In the genomic region with DNA sequence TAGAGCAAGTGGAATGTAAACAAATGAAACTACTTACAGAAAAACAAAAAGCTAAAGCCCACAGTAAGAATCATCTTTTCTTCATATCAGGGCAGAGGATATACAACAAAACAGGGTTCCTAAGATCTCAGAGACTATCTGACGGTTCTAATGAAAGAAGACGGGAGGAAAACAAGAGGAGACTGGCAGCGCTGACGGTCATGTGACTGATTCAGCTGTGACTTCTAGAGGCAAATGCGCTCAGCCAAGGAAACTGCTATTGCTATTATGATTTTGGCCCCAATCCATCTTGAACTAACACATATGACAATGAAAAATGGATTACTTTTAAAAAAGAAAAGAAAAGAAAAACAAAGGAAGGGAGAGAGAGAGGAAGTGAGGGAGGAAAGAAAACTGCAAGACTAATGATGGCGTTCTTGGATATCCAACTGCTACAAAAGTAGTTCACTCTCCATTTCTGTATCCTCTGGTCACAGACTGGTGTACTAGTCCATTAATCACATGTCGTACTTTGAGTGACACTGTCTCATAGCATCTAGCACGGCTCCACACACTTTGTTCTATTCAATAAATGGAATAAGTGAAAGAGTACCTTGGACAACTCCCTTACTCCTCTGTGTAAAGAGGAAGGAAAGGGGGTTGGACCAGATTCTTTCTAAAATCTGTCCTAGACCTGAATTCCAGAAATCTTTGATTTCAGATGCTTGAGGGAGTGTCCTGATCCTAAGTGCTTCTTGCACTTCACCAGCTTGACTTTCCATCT, we compare ENCODE assay signal across 2 cellular contexts.
TF ChIP-seq lines count a peak whose summit lies in the region.

No MANE protein-coding gene starts in this region.

TF ChIP-seq in A549, 52 proteins besides CTCF, POLR2A, EP300 and RAD21:
- TF ChIP-seq, protein P1, sequence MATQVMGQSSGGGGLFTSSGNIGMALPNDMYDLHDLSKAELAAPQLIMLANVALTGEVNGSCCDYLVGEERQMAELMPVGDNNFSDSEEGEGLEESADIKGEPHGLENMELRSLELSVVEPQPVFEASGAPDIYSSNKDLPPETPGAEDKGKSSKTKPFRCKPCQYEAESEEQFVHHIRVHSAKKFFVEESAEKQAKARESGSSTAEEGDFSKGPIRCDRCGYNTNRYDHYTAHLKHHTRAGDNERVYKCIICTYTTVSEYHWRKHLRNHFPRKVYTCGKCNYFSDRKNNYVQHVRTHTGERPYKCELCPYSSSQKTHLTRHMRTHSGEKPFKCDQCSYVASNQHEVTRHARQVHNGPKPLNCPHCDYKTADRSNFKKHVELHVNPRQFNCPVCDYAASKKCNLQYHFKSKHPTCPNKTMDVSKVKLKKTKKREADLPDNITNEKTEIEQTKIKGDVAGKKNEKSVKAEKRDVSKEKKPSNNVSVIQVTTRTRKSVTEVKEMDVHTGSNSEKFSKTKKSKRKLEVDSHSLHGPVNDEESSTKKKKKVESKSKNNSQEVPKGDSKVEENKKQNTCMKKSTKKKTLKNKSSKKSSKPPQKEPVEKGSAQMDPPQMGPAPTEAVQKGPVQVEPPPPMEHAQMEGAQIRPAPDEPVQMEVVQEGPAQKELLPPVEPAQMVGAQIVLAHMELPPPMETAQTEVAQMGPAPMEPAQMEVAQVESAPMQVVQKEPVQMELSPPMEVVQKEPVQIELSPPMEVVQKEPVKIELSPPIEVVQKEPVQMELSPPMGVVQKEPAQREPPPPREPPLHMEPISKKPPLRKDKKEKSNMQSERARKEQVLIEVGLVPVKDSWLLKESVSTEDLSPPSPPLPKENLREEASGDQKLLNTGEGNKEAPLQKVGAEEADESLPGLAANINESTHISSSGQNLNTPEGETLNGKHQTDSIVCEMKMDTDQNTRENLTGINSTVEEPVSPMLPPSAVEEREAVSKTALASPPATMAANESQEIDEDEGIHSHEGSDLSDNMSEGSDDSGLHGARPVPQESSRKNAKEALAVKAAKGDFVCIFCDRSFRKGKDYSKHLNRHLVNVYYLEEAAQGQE (IDR thresholded peaks at IDR 0.05) = peak; percentile 58; the same call in 1 of the 2 replicates
- no peak for TF ChIP-seq SMC3 (IDR thresholded peaks at IDR 0.05)

TF ChIP-seq in WTC11, 78 proteins besides CTCF, POLR2A, EP300 and RAD21 (continued from another document):
- TF ChIP-seq, protein P2, sequence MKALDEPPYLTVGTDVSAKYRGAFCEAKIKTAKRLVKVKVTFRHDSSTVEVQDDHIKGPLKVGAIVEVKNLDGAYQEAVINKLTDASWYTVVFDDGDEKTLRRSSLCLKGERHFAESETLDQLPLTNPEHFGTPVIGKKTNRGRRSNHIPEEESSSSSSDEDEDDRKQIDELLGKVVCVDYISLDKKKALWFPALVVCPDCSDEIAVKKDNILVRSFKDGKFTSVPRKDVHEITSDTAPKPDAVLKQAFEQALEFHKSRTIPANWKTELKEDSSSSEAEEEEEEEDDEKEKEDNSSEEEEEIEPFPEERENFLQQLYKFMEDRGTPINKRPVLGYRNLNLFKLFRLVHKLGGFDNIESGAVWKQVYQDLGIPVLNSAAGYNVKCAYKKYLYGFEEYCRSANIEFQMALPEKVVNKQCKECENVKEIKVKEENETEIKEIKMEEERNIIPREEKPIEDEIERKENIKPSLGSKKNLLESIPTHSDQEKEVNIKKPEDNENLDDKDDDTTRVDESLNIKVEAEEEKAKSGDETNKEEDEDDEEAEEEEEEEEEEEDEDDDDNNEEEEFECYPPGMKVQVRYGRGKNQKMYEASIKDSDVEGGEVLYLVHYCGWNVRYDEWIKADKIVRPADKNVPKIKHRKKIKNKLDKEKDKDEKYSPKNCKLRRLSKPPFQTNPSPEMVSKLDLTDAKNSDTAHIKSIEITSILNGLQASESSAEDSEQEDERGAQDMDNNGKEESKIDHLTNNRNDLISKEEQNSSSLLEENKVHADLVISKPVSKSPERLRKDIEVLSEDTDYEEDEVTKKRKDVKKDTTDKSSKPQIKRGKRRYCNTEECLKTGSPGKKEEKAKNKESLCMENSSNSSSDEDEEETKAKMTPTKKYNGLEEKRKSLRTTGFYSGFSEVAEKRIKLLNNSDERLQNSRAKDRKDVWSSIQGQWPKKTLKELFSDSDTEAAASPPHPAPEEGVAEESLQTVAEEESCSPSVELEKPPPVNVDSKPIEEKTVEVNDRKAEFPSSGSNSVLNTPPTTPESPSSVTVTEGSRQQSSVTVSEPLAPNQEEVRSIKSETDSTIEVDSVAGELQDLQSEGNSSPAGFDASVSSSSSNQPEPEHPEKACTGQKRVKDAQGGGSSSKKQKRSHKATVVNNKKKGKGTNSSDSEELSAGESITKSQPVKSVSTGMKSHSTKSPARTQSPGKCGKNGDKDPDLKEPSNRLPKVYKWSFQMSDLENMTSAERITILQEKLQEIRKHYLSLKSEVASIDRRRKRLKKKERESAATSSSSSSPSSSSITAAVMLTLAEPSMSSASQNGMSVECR (CRISPR knock-in tag; IDR thresholded peaks at IDR 0.05; ENCODE audit: borderline replicate concordance) = no peak
- TF ChIP-seq ATF1 (CRISPR knock-in tag; IDR thresholded peaks at IDR 0.05) (no peak), RORB (CRISPR knock-in tag; IDR thresholded peaks at IDR 0.05) (no peak), ZNF232 (CRISPR knock-in tag; IDR thresholded peaks at IDR 0.05) (no peak), ATF3 (CRISPR knock-in tag; conservative IDR thresholded peaks at IDR 0.05) (no peak)
- TF ChIP-seq, protein P3, sequence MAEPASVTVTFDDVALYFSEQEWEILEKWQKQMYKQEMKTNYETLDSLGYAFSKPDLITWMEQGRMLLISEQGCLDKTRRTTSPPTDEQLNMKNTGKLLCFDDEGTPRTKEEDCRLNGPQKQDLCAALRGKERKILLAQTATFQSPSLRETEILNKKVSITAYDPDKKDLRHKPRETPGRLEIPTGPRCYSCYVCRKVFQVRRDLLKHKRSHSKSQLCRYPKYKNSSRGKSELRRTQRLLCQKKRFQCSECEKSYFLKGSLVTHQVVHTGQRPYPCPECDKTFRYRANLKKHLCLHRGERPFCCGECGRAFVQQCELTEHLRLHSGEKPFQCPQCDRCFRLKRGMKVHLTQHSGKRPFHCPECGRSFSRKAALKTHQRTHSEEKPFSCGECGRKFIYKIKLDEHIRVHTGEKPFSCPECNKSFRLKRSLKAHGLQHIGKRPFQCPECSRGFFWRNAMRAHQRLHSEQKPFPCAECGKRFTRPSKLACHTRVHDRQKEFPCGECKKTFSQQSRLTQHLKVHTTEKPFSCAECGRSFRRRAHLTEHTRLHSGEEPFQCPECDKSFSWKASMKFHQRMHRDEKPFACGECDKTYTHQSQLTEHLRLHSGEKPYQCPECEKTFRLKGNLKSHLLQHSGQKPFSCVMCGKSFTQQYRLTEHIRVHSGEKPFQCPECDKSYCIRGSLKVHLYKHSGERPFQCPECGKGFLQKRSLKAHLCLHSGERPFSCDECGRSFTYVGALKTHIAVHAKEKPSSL (CRISPR knock-in tag; conservative IDR thresholded peaks at IDR 0.05) = no peak
- TF ChIP-seq, protein P4, sequence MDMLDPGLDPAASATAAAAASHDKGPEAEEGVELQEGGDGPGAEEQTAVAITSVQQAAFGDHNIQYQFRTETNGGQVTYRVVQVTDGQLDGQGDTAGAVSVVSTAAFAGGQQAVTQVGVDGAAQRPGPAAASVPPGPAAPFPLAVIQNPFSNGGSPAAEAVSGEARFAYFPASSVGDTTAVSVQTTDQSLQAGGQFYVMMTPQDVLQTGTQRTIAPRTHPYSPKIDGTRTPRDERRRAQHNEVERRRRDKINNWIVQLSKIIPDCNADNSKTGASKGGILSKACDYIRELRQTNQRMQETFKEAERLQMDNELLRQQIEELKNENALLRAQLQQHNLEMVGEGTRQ (CRISPR knock-in tag; IDR thresholded peaks at IDR 0.05) = peak; percentile 53; the same call in 1 of the 2 replicates
